In genomic region chr18:22429564-22429963, GRCh38 we compare ENCODE assay signal across 1 cellular context.
TF ChIP-seq lines count a peak whose summit lies in the region.

No MANE protein-coding gene starts in this region.

TF ChIP-seq in HepG2, 621 proteins besides CTCF, POLR2A, EP300 and RAD21:
- TF ChIP-seq MTF2 (CRISPR knock-in tag; IDR thresholded peaks at IDR 0.05; ENCODE audit: borderline replicate concordance), result no peak
- TF ChIP-seq HNF4G (IDR thresholded peaks at IDR 0.05; ENCODE audit: borderline replicate concordance, low read depth, low read length), result no peak
- no peak for TF ChIP-seq HNF4G (CRISPR knock-in tag; IDR thresholded peaks at IDR 0.05; ENCODE audit: borderline replicate concordance, low read depth)
- no peak for TF ChIP-seq NR1H2 (CRISPR knock-in tag; IDR thresholded peaks at IDR 0.05; ENCODE audit: borderline replicate concordance, low read depth)
- no peak for TF ChIP-seq SNAI1 (CRISPR knock-in tag; IDR thresholded peaks at IDR 0.05; ENCODE audit: borderline replicate concordance)
- no peak for TF ChIP-seq PLRG1 (conservative IDR thresholded peaks at IDR 0.05)
